ENCODE assay signal across 22 cellular contexts in the genomic region with DNA sequence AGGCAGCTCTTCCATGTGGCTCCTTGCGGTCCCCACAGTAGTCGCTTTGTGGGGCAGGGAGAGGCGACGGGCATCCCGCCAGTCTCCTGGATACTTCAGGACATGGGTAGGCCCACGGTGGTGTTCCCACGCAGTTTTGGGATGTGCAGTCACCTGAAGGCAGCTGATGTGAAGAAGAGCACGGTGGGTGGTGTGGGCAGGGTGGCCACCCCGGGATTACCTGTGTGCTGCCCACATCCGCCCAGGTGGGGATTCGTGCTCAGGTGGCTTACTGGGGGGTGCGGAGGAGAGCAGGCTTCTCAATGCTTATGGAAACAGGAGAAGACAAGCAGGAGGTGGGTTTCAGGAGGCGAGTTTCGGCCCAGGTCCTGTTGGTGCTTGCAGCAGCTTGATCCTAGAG. TPM values are rescaled to one million over a fixed set of nuclear protein-coding genes. Genes with fewer than 3 reads are reported as not detected.
DNase-seq lines count a peak whose midpoint lies in the region; ATAC-seq, FAIRE-seq and TF ChIP-seq lines count a peak whose summit lies in the region.
"Had no signal": no experiment of that assay in that cellular context is flagged by ENCODE, and none has a peak within 500 bp of the region (broad histone marks: within the 10 kb centered on the region; RNA-seq: fewer than 3 reads in every experiment).

No MANE protein-coding gene starts in this region.

- H3K9me3 ChIP-seq in kidney (ENCODE audit: control insufficient read depth in 1 of 2, low read length in 2 of 2) = no peaks in the 10 kb centered on the region

- intact Hi-C loops in kidney (cut with DNase I) = no loop called here

- no peak overlapping the region for H3K9ac ChIP-seq in kidney (ENCODE audit: low read length in 2 of 2)
- H3K9ac ChIP-seq: BLaER1, GM23248 had no signal

- H3K36me3 ChIP-seq in H7 (replicated peaks; ENCODE audit: control insufficient read depth, insufficient read depth, low read length) (no peaks in the 10 kb centered on the region), kidney (ENCODE audit: control insufficient read depth in 1 of 2, insufficient read depth in 2 of 2, low read length in 2 of 2) (no peaks in the 10 kb centered on the region)
- H3K36me3 ChIP-seq: BLaER1 had no signal

- H3K4me3 ChIP-seq in H7 (ENCODE audit: insufficient read depth, low read depth, low read length) (no peak overlapping the region), kidney (ENCODE audit: low read length in 2 of 2) (no peak overlapping the region)
- H3K4me3 ChIP-seq: BLaER1, GM12878, GM23248 had no signal

- H3K4me1 ChIP-seq in kidney (ENCODE audit: control insufficient read depth in 1 of 2, insufficient read depth in 1 of 2, low read depth in 1 of 2, low read length in 2 of 2) = peaks cover 13 to 18% of the 10 kb centered on the region in 2 donors
- H3K4me1 ChIP-seq: BLaER1 had no signal

- H3K27me3 ChIP-seq in H7 (ENCODE audit: control insufficient read depth, insufficient read depth, low read length) = no peaks in the 10 kb centered on the region
- H3K27me3 ChIP-seq: BLaER1 had no signal

- DNase-seq in D341Med (ENCODE audit: low spot score) = peak; percentile 26
- DNase-seq in H7 = peak; percentile 44
- peak; percentile 61 for DNase-seq in kidney
- DNase-seq in NCI-H510A (lab: John Stamatoyannopoulos, UW) = no peak
- no peak for DNase-seq in DMS79 (lab: John Stamatoyannopoulos, UW)
- DNase-seq: ACHN; CD4-positive, alpha-beta memory T cell; DND-41; EL; GM23248; KBM-7 had no signal

- no peak for FAIRE-seq in kidney (lab: Jason Lieb, UNC)
- FAIRE-seq: A204.1, GM12878, GM19239, H54, HTR-8/SVneo had no signal

- TF ChIP-seq CTCF in kidney (IDR thresholded peaks at IDR 0.05; ENCODE audit: borderline replicate concordance, extremely low read depth, insufficient read depth) = no peak

- no peak for ATAC-seq in GM21723 (IDR thresholded peaks at IDR 0.05; ENCODE audit: unreplicated experiment)
- ATAC-seq: GM12878, HCT116 had no signal

- no peak overlapping the region for H3K27ac ChIP-seq in kidney (ENCODE audit: low read depth in 2 of 2, low read length in 2 of 2)
- H3K27ac ChIP-seq: BLaER1, GM23248 had no signal

RNA-seq across cellular contexts. Expression of gene TDRD9, which starts 28.4 kb away (rescaled TPM):
- total RNA-seq in H7 (2014; rRNA removed; shearing (Covaris generic)) = not detected in 2 replicates
- total RNA-seq in kidney = 6.6 TPM
- 1.6 TPM for polyA plus RNA-seq in kidney (ENCODE audit: insufficient read depth, low read depth, low replicate concordance)
- total RNA-seq: G401, GM12878, GM23248 had no signal
- polyA plus RNA-seq: GM23248 had no signal

RNA-seq across cellular contexts. Expression of gene RD3L, which starts 42.5 kb away (rescaled TPM):
- total RNA-seq in H7 (2014; rRNA removed; shearing (Covaris generic)) = not detected in 2 replicates
- total RNA-seq in kidney = not detected
- polyA plus RNA-seq in kidney (ENCODE audit: insufficient read depth, low read depth, low replicate concordance) = not detected
- total RNA-seq: CD4-positive, alpha-beta memory T cell; G401; GM12878; GM23248 had no signal
- polyA plus RNA-seq: CD14-positive monocyte; CD4-positive, alpha-beta memory T cell; GM12878; GM23248; IgD-negative memory B cell had no signal

RNA-seq across cellular contexts. Expression of gene PPP1R13B, which starts 52.5 kb away (rescaled TPM):
- 2.3 and 2.8 TPM in 2 replicates for total RNA-seq in H7 (2014; rRNA removed; shearing (Covaris generic))
- total RNA-seq in kidney = 69.4 TPM
- 15.1 TPM for polyA plus RNA-seq in kidney (ENCODE audit: insufficient read depth, low read depth, low replicate concordance)

Comparison
In these comparisons a context has a peak if more than half of its experiments do, and no peak if none do; other contexts are left out.
1. DNase-seq: peak in D341Med (single experiment), H7 (single experiment) and kidney (single experiment); none in NCI-H510A (single experiment) and DMS79 (single experiment).
2. RNA of gene PPP1R13B, which starts 52.5 kb away (total RNA-seq): 69.4 TPM in kidney (single experiment); 2.3 to 2.8 TPM in H7; every median in the first group is over 10 times any median in the second.